Comparison of ENCODE assay signal across 16 cellular contexts in genomic region chr3:178768072-178768864, GRCh38.
DNase-seq lines count a peak whose midpoint lies in the region; ATAC-seq and TF ChIP-seq lines count a peak whose summit lies in the region.
"Had no signal": no experiment of that assay in that cellular context is flagged by ENCODE, and none has a peak within 500 bp of the region (broad histone marks: within the 10 kb centered on the region; RNA-seq: fewer than 3 reads in every experiment).

No MANE protein-coding gene starts in this region.

- H3K9me3 Mint-ChIP-seq in activated T-cell treated with anti-CD3 and anti-CD28 coated beads, Interleukin-2, amount 50 U/mL, for 4 hours: peaks cover 7% of the 10 kb centered on the region
- peaks cover 1% of the 10 kb centered on the region for H3K9me3 Mint-ChIP-seq in glutamatergic neuron (ENCODE audit: unreplicated experiment)

- H3K4me1 Mint-ChIP-seq in activated T-cell treated with anti-CD3 and anti-CD28 coated beads, Interleukin-2, amount 50 U/mL, for 4 hours (ENCODE audit: low read depth): peaks cover 4% of the 10 kb centered on the region
- peaks cover 3% of the 10 kb centered on the region for H3K4me1 Mint-ChIP-seq in glutamatergic neuron (ENCODE audit: low read depth, unreplicated experiment)

- peak; percentile 76 for ATAC-seq in GM19351 (IDR thresholded peaks at IDR 0.05; ENCODE audit: unreplicated experiment)
- peak; percentile 81 for ATAC-seq in HG02571 (IDR thresholded peaks at IDR 0.05; ENCODE audit: unreplicated experiment)
- peak; percentile 84 for ATAC-seq in HG03280 (IDR thresholded peaks at IDR 0.05; ENCODE audit: unreplicated experiment)
- no peak for ATAC-seq in activated T-cell treated with anti-CD3 and anti-CD28 coated beads, Interleukin-2, amount 50 U/mL, for 4 hours

- no peak overlapping the region for H3K27ac Mint-ChIP-seq in glutamatergic neuron (ENCODE audit: unreplicated experiment)

- DNase-seq in GM12864 (ENCODE audit: low read depth) (peak; percentile 65), GM19240 (ENCODE audit: insufficient read length, low spot score) (no peak), glutamatergic neuron (no peak), erythroblast (lab: John Stamatoyannopoulos, UW) (no peak)
- DNase-seq in activated T-cell treated with anti-CD3 and anti-CD28 coated beads, Interleukin-2, amount 50 U/mL, for 4 hours: no peak
- DNase-seq: activated CD4-positive, alpha-beta T cell treated with anti-CD3 and anti-CD28 coated beads for 48 hours; activated T-cell treated with anti-CD3 and anti-CD28 coated beads, Interleukin-2, amount 50 U/mL, for 48 hours; MG63; NK-92 treated with Interleukin-12 subunit alpha and Interleukin-12 subunit beta, amount 100 ng/mL, for 24 hours; posterior cingulate gyrus; SHP77; spleen; T-helper 9 cell had no signal

- TF ChIP-seq CTCF in GM12864 (IDR thresholded peaks at IDR 0.05; ENCODE audit: low read depth, low read length, missing control alignments) (no peak), glutamatergic neuron (IDR thresholded peaks at IDR 0.05; ENCODE audit: partially characterized antibody, unreplicated experiment) (no peak)

- H3K4me3 Mint-ChIP-seq in activated T-cell treated with anti-CD3 and anti-CD28 coated beads, Interleukin-2, amount 50 U/mL, for 4 hours: no peak overlapping the region
- no peak overlapping the region for H3K4me3 Mint-ChIP-seq in glutamatergic neuron (ENCODE audit: unreplicated experiment)

- H3K4me3 ChIP-seq in GM12864 (ENCODE audit: low read depth, low read length): no peak overlapping the region
- H3K4me3 ChIP-seq: MG63, spleen had no signal

- H3K36me3 Mint-ChIP-seq in activated T-cell treated with anti-CD3 and anti-CD28 coated beads, Interleukin-2, amount 50 U/mL, for 4 hours (ENCODE audit: insufficient read depth): no peaks in the 10 kb centered on the region
- no peaks in the 10 kb centered on the region for H3K36me3 Mint-ChIP-seq in glutamatergic neuron (ENCODE audit: unreplicated experiment)

- no peaks in the 10 kb centered on the region for H3K27me3 Mint-ChIP-seq in activated T-cell treated with anti-CD3 and anti-CD28 coated beads, Interleukin-2, amount 50 U/mL, for 4 hours (ENCODE audit: low read depth)
- H3K27me3 Mint-ChIP-seq in glutamatergic neuron (ENCODE audit: unreplicated experiment): no peaks in the 10 kb centered on the region

- no peak for TF ChIP-seq POLR2A in erythroblast (IDR thresholded peaks at IDR 0.05; ENCODE audit: low read length)

Comparison
In these comparisons a context has a peak if more than half of its experiments do, and no peak if none do; other contexts are left out.
1. ATAC-seq: peak in GM19351 (single experiment), HG02571 (single experiment) and HG03280 (single experiment); none in activated T-cell treated with anti-CD3 and anti-CD28 coated beads, Interleukin-2, amount 50 U/mL, for 4 hours (0 of 2).